Comparison of ENCODE assay signal across 2 cellular contexts in genomic region chr16:81212830-81213465, GRCh38.
TF ChIP-seq lines count a peak whose summit lies in the region.

No MANE protein-coding gene starts in this region.

TF ChIP-seq in SK-N-SH treated with all-trans-retinoic acid at 6 μM for 48 hours, 23 proteins besides CTCF, POLR2A, EP300 and RAD21 (continued from another document):
- TF ChIP-seq ZFP30 (CRISPR knock-in tag; IDR thresholded peaks at IDR 0.05) (no peak), POU6F1 (CRISPR knock-in tag; IDR thresholded peaks at IDR 0.05; ENCODE audit: borderline replicate concordance, low read depth) (no peak), CSRNP3 (CRISPR knock-in tag; IDR thresholded peaks at IDR 0.05) (no peak), CSDC2 (CRISPR knock-in tag; IDR thresholded peaks at IDR 0.05) (no peak)

TF ChIP-seq in SK-N-SH, 30 proteins besides CTCF, POLR2A, EP300 and RAD21 (continued from another document):
- TF ChIP-seq PBX3 (IDR thresholded peaks at IDR 0.05) (no peak), JUND (IDR thresholded peaks at IDR 0.05) (no peak), FOXJ3 (CRISPR knock-in tag; IDR thresholded peaks at IDR 0.05) (no peak), CHD2 (IDR thresholded peaks at IDR 0.05; ENCODE audit: low read length, partially characterized antibody) (no peak), FOSL2 (IDR thresholded peaks at IDR 0.05; ENCODE audit: borderline replicate concordance, low read depth) (no peak), USF1 (IDR thresholded peaks at IDR 0.05; ENCODE audit: borderline replicate concordance, low read depth) (no peak), MEF2A (IDR thresholded peaks at IDR 0.05; ENCODE audit: borderline replicate concordance, low read depth) (no peak), YY1 (IDR thresholded peaks at IDR 0.05; ENCODE audit: low read depth) (no peak), RCOR1 (IDR thresholded peaks at IDR 0.05; ENCODE audit: low read length) (no peak), TCF12 (IDR thresholded peaks at IDR 0.05) (no peak), ZBTB33 (IDR thresholded peaks at IDR 0.05; ENCODE audit: borderline replicate concordance, low read depth) (no peak)
